In genomic region chr4:145618210-145618911, GRCh38 we compare ENCODE assay signal across 8 cellular contexts. TPM values are rescaled to one million over a fixed set of nuclear protein-coding genes. Genes with fewer than 3 reads are reported as not detected.
DNase-seq lines count a peak whose midpoint lies in the region; ATAC-seq, FAIRE-seq and TF ChIP-seq lines count a peak whose summit lies in the region.

No MANE protein-coding gene starts in this region.

- TF ChIP-seq POLR2A in GM12892 (IDR thresholded peaks at IDR 0.05; ENCODE audit: low read depth, low read length) (no peak), NB4 (IDR thresholded peaks at IDR 0.05; ENCODE audit: extremely low read depth, insufficient read length) (no peak), heart left ventricle (IDR thresholded peaks at IDR 0.05) (no peak), prostate gland (IDR thresholded peaks at IDR 0.05) (no peak)

- peak overlapping the region; percentile 92 for H3K4me3 Mint-ChIP-seq in activated naive CD4-positive, alpha-beta T cell treated with anti-CD3 and anti-CD28 coated beads, Interleukin-2, amount 50 U/mL, for 24 hours

- peaks cover 6% of the 10 kb centered on the region for H3K36me3 Mint-ChIP-seq in activated naive CD4-positive, alpha-beta T cell treated with anti-CD3 and anti-CD28 coated beads, Interleukin-2, amount 50 U/mL, for 24 hours

- ATAC-seq in heart left ventricle (peak in 1 of 4 donors; percentile 13), HG02759 (IDR thresholded peaks at IDR 0.05; ENCODE audit: unreplicated experiment) (no peak), HG03442 (IDR thresholded peaks at IDR 0.05; ENCODE audit: unreplicated experiment) (no peak)

- peaks cover 5% of the 10 kb centered on the region for H3K9me3 Mint-ChIP-seq in activated naive CD4-positive, alpha-beta T cell treated with anti-CD3 and anti-CD28 coated beads, Interleukin-2, amount 50 U/mL, for 24 hours

- H3K27ac Mint-ChIP-seq in activated naive CD4-positive, alpha-beta T cell treated with anti-CD3 and anti-CD28 coated beads, Interleukin-2, amount 50 U/mL, for 24 hours = peak overlapping the region; percentile 95

- no peaks in the 10 kb centered on the region for H3K27me3 ChIP-seq in heart left ventricle
- H3K27me3 ChIP-seq in prostate gland (replicated peaks; ENCODE audit: insufficient read depth) = no peaks in the 10 kb centered on the region

- peak overlapping the region; percentile 88 to 98 (median 94) for H3K27ac ChIP-seq in heart left ventricle
- H3K27ac ChIP-seq in prostate gland = peak overlapping the region; percentile 88 to 95

- WGBS in heart left ventricle, 4 donors = 4 to 6% (median 5%) methylated on average over 16 of the region's 16 CpGs
- WGBS in prostate gland = 2% methylated on average over 16 of the region's 16 CpGs

- H3K4me1 Mint-ChIP-seq in activated naive CD4-positive, alpha-beta T cell treated with anti-CD3 and anti-CD28 coated beads, Interleukin-2, amount 50 U/mL, for 24 hours = peaks cover 46% of the 10 kb centered on the region

- H3K4me1 ChIP-seq in heart left ventricle = peaks cover 0 to 32% (median 11%) of the 10 kb centered on the region in 12 donors
- H3K4me1 ChIP-seq in prostate gland (replicated peaks) = no peaks in the 10 kb centered on the region

- FAIRE-seq in GM12892 (lab: Jason Lieb, UNC) = no peak

- H3K9me3 ChIP-seq in heart left ventricle = no peaks in the 10 kb centered on the region
- H3K9me3 ChIP-seq in prostate gland = no peaks in the 10 kb centered on the region

- no peak for TF ChIP-seq CTCF in NB4 (IDR thresholded peaks at IDR 0.05; ENCODE audit: low read depth, low read length)
- TF ChIP-seq CTCF in heart left ventricle (IDR thresholded peaks at IDR 0.05) = no peak
- no peak for TF ChIP-seq CTCF in prostate gland (IDR thresholded peaks at IDR 0.05)

- DNase-seq in GM12892 (ENCODE audit: insufficient read length) (peak; percentile 13), NB4 (ENCODE audit: low read depth) (peak; percentile 43), heart left ventricle (peak in 3 of 5 donors; percentile 13 to 63 (median 33)), prostate gland (ENCODE audit: low spot score) (no peak), NCI-H187 treated with DMSO at 0.1 percent for 48 hours (lab: John Stamatoyannopoulos, UW) (no peak)

- intact Hi-C loops in heart left ventricle (cut with DNase I) (loop anchor here (2.0 to 10.0 kb wide), 14 partner anchors 61 to 1444 kb away; partner anchors contain the start of genes SMAD1 (in 3 of the 10) and ZNF827 (in 3 of the 10)), prostate gland (cut with DNase I) (loop anchor here (2.0 to 10.0 kb wide), 9 partner anchors 116 to 1444 kb away; partner anchors contain the start of genes ABCE1, ANAPC10, OTUD4 and SMAD1)

- H3K36me3 ChIP-seq in heart left ventricle (no peaks in the 10 kb centered on the region), prostate gland (no peaks in the 10 kb centered on the region)

- peaks cover 2% of the 10 kb centered on the region for H3K27me3 Mint-ChIP-seq in activated naive CD4-positive, alpha-beta T cell treated with anti-CD3 and anti-CD28 coated beads, Interleukin-2, amount 50 U/mL, for 24 hours

- peak overlapping the region; percentile 73 for H3K4me3 ChIP-seq in NB4 (ENCODE audit: low read depth, low read length)
- H3K4me3 ChIP-seq in heart left ventricle = peak overlapping the region; percentile 60 to 89 (median 78)
- peak overlapping the region; percentile 67 to 78 for H3K4me3 ChIP-seq in prostate gland

RNA-seq across cellular contexts. Expression of gene MMAA, which starts 0.8 kb away (rescaled TPM):
- polyA plus RNA-seq in GM12892 (2012; ENCODE audit: missing spikeins) = 12.1 TPM
- total RNA-seq in heart left ventricle (10 to 100 TPM in 2 of 9 donors, 1 to 10 TPM in 7; 3.3 to 12.6 (median 8.7) TPM), prostate gland (1 to 10 TPM; 3.6 TPM)
- 1 to 10 TPM; 3.6 to 4.0 TPM for polyA plus RNA-seq in heart left ventricle

Comparison
In these comparisons a context has a peak if more than half of its experiments do, and no peak if none do; other contexts are left out.
1. DNase-seq: peak in GM12892 (single experiment), NB4 (single experiment) and heart left ventricle (3 of 5); none in prostate gland (single experiment) and NCI-H187 treated with DMSO at 0.1 percent for 48 hours (single experiment).
2. Peak in every context shown above with its lines, with median percentiles within 50 percentile points of each other: H3K4me3 ChIP-seq.